21 cellular contexts compared by ENCODE assay signal in the genomic region with DNA sequence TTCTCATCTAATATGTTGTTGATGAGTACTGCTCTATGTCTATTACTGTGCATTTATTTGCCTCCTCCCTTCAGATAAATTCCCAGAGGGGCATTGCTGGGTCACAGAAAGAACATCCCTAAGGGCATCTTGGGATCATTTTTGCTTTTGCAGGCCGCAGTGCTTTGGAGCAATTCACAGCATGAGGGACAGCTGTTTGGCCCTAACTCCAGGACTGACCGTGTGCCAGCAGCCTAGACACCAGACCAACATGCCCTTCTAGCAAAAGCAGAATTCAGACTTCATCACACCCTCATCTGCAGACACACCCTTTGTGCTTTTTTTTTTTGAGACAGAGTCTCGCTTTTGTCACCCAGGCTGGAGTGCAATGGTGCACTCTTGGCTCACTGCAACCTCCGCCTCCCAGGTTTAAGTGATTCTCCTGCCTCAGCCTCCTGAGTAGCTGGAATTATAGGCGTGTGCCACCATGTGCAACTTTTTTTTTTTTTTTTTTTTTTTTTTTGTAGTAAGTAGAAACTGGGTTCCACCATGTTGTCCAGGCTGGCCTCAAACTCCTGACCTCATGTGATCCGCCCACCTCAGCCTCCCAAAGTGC. TPM values are rescaled to one million over a fixed set of nuclear protein-coding genes. Genes with fewer than 3 reads are reported as not detected.
A peak's percentile ranks its signal among the peaks of the same experiment; 100 is the strongest.
DNase-seq lines count a peak whose midpoint lies in the region; ATAC-seq lines count a peak whose summit lies in the region.
"Had no signal": no experiment of that assay in that cellular context is flagged by ENCODE, and none has a peak within 500 bp of the region (broad histone marks: within the 10 kb centered on the region; RNA-seq: fewer than 3 reads in every experiment).

No MANE protein-coding gene starts in this region.

- H3K27me3 Mint-ChIP-seq in activated CD4-positive, alpha-beta T cell treated with anti-CD3 and anti-CD28 coated beads, Interleukin-2, amount 10 ng/mL, durations not matched to agents 7 days and 5 days: no peaks in the 10 kb centered on the region
- H3K27me3 Mint-ChIP-seq in activated naive CD8-positive, alpha-beta T cell treated with anti-CD3 and anti-CD28 coated beads, Interleukin-2, amount 10 ng/mL, durations not matched to agents 7 days and 5 days: no peaks in the 10 kb centered on the region
- no peaks in the 10 kb centered on the region for H3K27me3 Mint-ChIP-seq in activated naive CD8-positive, alpha-beta T cell treated with anti-CD3 and anti-CD28 coated beads for 36 hours
- H3K27me3 Mint-ChIP-seq in naive thymus-derived CD8-positive, alpha-beta T cell: no peaks in the 10 kb centered on the region
- H3K27me3 Mint-ChIP-seq: CD8-positive, alpha-beta memory T cell had no signal

- CTCF ChIA-PET in activated CD4-positive, alpha-beta T cell treated with anti-CD3 and anti-CD28 coated beads, Interleukin-2, amount 10 ng/mL, durations not matched to agents 7 days and 5 days (lab: Charles Lee): interaction anchor here (0.6 to 2.6 kb wide), 5 partner anchors 12 to 146 kb away, joined by 3 to 8 read pairs (median 5); no protein-coding TSS in a partner anchor

- POLR2A ChIA-PET in activated CD4-positive, alpha-beta T cell treated with anti-CD3 and anti-CD28 coated beads, Interleukin-2, amount 10 ng/mL, durations not matched to agents 7 days and 5 days (lab: Charles Lee): interaction anchor here (0.6 kb wide), 1 partner anchor 79 kb away, joined by 5 read pairs; a partner anchor contains a TSS
- POLR2A ChIA-PET in activated naive CD8-positive, alpha-beta T cell treated with anti-CD3 and anti-CD28 coated beads, Interleukin-2, amount 10 ng/mL, durations not matched to agents 7 days and 5 days (lab: Charles Lee): interaction anchor here (0.7 to 1.4 kb wide), 2 partner anchors 10 to 485 kb away, joined by 3 to 4 read pairs; no protein-coding TSS in a partner anchor
- POLR2A ChIA-PET in naive thymus-derived CD8-positive, alpha-beta T cell (lab: Charles Lee): interaction anchor here (0.7 to 1.0 kb wide), 3 partner anchors 10 to 847 kb away, joined by 3 read pairs; no protein-coding TSS in a partner anchor

- no peak for DNase-seq in activated CD4-positive, alpha-beta T cell treated with anti-CD3 and anti-CD28 coated beads, Interleukin-2, amount 10 ng/mL, durations not matched to agents 7 days and 5 days
- no peak for DNase-seq in activated CD4-positive, alpha-beta T cell treated with anti-CD3 and anti-CD28 coated beads, Interleukin-2, amount 50 U/mL, for 1 hour
- DNase-seq in activated naive CD8-positive, alpha-beta T cell treated with anti-CD3 and anti-CD28 coated beads, Interleukin-2, amount 10 ng/mL, durations not matched to agents 7 days and 5 days: no peak
- no peak for DNase-seq in activated naive CD8-positive, alpha-beta T cell treated with anti-CD3 and anti-CD28 coated beads for 36 hours
- no peak for DNase-seq in naive thymus-derived CD8-positive, alpha-beta T cell
- no peak for DNase-seq in substantia nigra (lab: John Stamatoyannopoulos, UW)
- DNase-seq in NCI-H1048 (lab: John Stamatoyannopoulos, UW): no peak
- no peak for DNase-seq in MV-4-11 (lab: John Stamatoyannopoulos, UW)
- DNase-seq: BE2C; CD8-positive, alpha-beta memory T cell; DMS79; H7; Karpas-422; MM.1S; NCI-H1417; NCI-H1930; NCI-H2171; NCI-H446; NCI-H69; NK-92 treated with Interleukin-12 subunit alpha and Interleukin-12 subunit beta, amount 100 ng/mL, for 24 hours had no signal

- H3K36me3 Mint-ChIP-seq in activated CD4-positive, alpha-beta T cell treated with anti-CD3 and anti-CD28 coated beads, Interleukin-2, amount 10 ng/mL, durations not matched to agents 7 days and 5 days (ENCODE audit: low read depth): peaks cover 78% of the 10 kb centered on the region
- H3K36me3 Mint-ChIP-seq in activated naive CD8-positive, alpha-beta T cell treated with anti-CD3 and anti-CD28 coated beads, Interleukin-2, amount 10 ng/mL, durations not matched to agents 7 days and 5 days: peaks cover 59% of the 10 kb centered on the region
- peaks cover 40% of the 10 kb centered on the region for H3K36me3 Mint-ChIP-seq in activated naive CD8-positive, alpha-beta T cell treated with anti-CD3 and anti-CD28 coated beads for 36 hours
- H3K36me3 Mint-ChIP-seq in naive thymus-derived CD8-positive, alpha-beta T cell: peaks cover 5 to 97% (median 18%) of the 10 kb centered on the region in 3 donors

- H3K27ac ChIP-seq in substantia nigra (ENCODE audit: low read depth, low read length, poor library complexity, severe bottlenecking): peak overlapping the region; percentile 5
- H3K27ac ChIP-seq: 22Rv1 had no signal

- no peak for ATAC-seq in activated naive CD8-positive, alpha-beta T cell treated with anti-CD3 and anti-CD28 coated beads, Interleukin-2, amount 10 ng/mL, durations not matched to agents 7 days and 5 days (ENCODE audit: low read depth)
- ATAC-seq in naive thymus-derived CD8-positive, alpha-beta T cell: no peak

- peaks cover 2% of the 10 kb centered on the region for H3K4me1 Mint-ChIP-seq in activated CD4-positive, alpha-beta T cell treated with anti-CD3 and anti-CD28 coated beads, Interleukin-2, amount 10 ng/mL, durations not matched to agents 7 days and 5 days
- peaks cover 2% of the 10 kb centered on the region for H3K4me1 Mint-ChIP-seq in activated naive CD8-positive, alpha-beta T cell treated with anti-CD3 and anti-CD28 coated beads, Interleukin-2, amount 10 ng/mL, durations not matched to agents 7 days and 5 days
- H3K4me1 Mint-ChIP-seq in activated naive CD8-positive, alpha-beta T cell treated with anti-CD3 and anti-CD28 coated beads for 36 hours: peaks cover under 1% of the 10 kb centered on the region
- H3K4me1 Mint-ChIP-seq in naive thymus-derived CD8-positive, alpha-beta T cell: peaks cover 0 to 6% (median 4%) of the 10 kb centered on the region in 4 donors

- H3K9me3 Mint-ChIP-seq in activated CD4-positive, alpha-beta T cell treated with anti-CD3 and anti-CD28 coated beads, Interleukin-2, amount 10 ng/mL, durations not matched to agents 7 days and 5 days: peaks cover 6% of the 10 kb centered on the region
- H3K9me3 Mint-ChIP-seq in activated naive CD8-positive, alpha-beta T cell treated with anti-CD3 and anti-CD28 coated beads, Interleukin-2, amount 10 ng/mL, durations not matched to agents 7 days and 5 days: peaks cover 3% of the 10 kb centered on the region
- H3K9me3 Mint-ChIP-seq in activated naive CD8-positive, alpha-beta T cell treated with anti-CD3 and anti-CD28 coated beads for 36 hours: no peaks in the 10 kb centered on the region
- H3K9me3 Mint-ChIP-seq in naive thymus-derived CD8-positive, alpha-beta T cell: no peaks in the 10 kb centered on the region
- H3K9me3 Mint-ChIP-seq: CD8-positive, alpha-beta memory T cell had no signal

- H3K4me3 Mint-ChIP-seq in activated CD4-positive, alpha-beta T cell treated with anti-CD3 and anti-CD28 coated beads, Interleukin-2, amount 10 ng/mL, durations not matched to agents 7 days and 5 days: no peak overlapping the region
- H3K4me3 Mint-ChIP-seq in activated naive CD8-positive, alpha-beta T cell treated with anti-CD3 and anti-CD28 coated beads, Interleukin-2, amount 10 ng/mL, durations not matched to agents 7 days and 5 days: no peak overlapping the region
- no peak overlapping the region for H3K4me3 Mint-ChIP-seq in activated naive CD8-positive, alpha-beta T cell treated with anti-CD3 and anti-CD28 coated beads for 36 hours
- no peak overlapping the region for H3K4me3 Mint-ChIP-seq in naive thymus-derived CD8-positive, alpha-beta T cell

- H3K27ac Mint-ChIP-seq in activated CD4-positive, alpha-beta T cell treated with anti-CD3 and anti-CD28 coated beads, Interleukin-2, amount 10 ng/mL, durations not matched to agents 7 days and 5 days: peak overlapping the region; percentile 19
- H3K27ac Mint-ChIP-seq in activated naive CD8-positive, alpha-beta T cell treated with anti-CD3 and anti-CD28 coated beads, Interleukin-2, amount 10 ng/mL, durations not matched to agents 7 days and 5 days: peak overlapping the region; percentile 10
- no peak overlapping the region for H3K27ac Mint-ChIP-seq in activated naive CD8-positive, alpha-beta T cell treated with anti-CD3 and anti-CD28 coated beads for 36 hours
- peak overlapping the region in 6 of 10 donors; percentile 4 to 69 (median 42) for H3K27ac Mint-ChIP-seq in naive thymus-derived CD8-positive, alpha-beta T cell

RNA-seq across cellular contexts. Expression of a gene that starts 31.0 kb away (rescaled TPM):
- 10 to 100 TPM; 83.5 to 90.2 TPM for total RNA-seq in activated CD4-positive, alpha-beta T cell treated with anti-CD3 and anti-CD28 coated beads, Interleukin-2, amount 10 ng/mL, durations not matched to agents 7 days and 5 days
- total RNA-seq in activated naive CD8-positive, alpha-beta T cell treated with anti-CD3 and anti-CD28 coated beads, Interleukin-2, amount 10 ng/mL, durations not matched to agents 7 days and 5 days: 10 to 100 TPM; 81.9 to 84.5 TPM
- total RNA-seq in activated naive CD8-positive, alpha-beta T cell treated with anti-CD3 and anti-CD28 coated beads for 36 hours: 10 to 100 TPM; 60.2 to 63.9 TPM
- total RNA-seq in naive thymus-derived CD8-positive, alpha-beta T cell: 10 to 100 TPM; 74.8 to 77.1 TPM
- 10 to 100 TPM; 34.5 to 49.0 (median 36.2) TPM for polyA plus RNA-seq in naive thymus-derived CD8-positive, alpha-beta T cell
